15 cellular contexts compared by ENCODE assay signal in genomic region chr11:1051356-1052132, GRCh38. TPM values are rescaled to one million over a fixed set of nuclear protein-coding genes. Genes with fewer than 3 reads are reported as not detected.
DNase-seq lines count a peak whose midpoint lies in the region; ATAC-seq, FAIRE-seq and TF ChIP-seq lines count a peak whose summit lies in the region.
"Had no signal": no experiment of that assay in that cellular context is flagged by ENCODE, and none has a peak within 500 bp of the region (broad histone marks: within the 10 kb centered on the region; RNA-seq: fewer than 3 reads in every experiment).

No MANE protein-coding gene starts in this region.

- H2BK20ac ChIP-seq in H9 (ENCODE audit: low read depth, low read length, poor library complexity, severe bottlenecking): no peak overlapping the region

- H2BK15ac ChIP-seq in H9 (ENCODE audit: low read depth, low read length): no peak overlapping the region

- WGBS in A549 (ENCODE audit: missing lambda C conversion rate): 57% methylated on average over 4 of the region's 15 CpGs
- WGBS in H9 (ENCODE audit: extremely low coverage, insufficient read length, low lambda C conversion rate): no CpG with 5 or more reads among the region's 15 CpGs

- no peak overlapping the region for H2BK12ac ChIP-seq in H9 (ENCODE audit: insufficient read length, low read depth, low read length)

- no peaks in the 10 kb centered on the region for H3K79me2 ChIP-seq in H9 (ENCODE audit: insufficient read depth, low read length)

- H3K27ac ChIP-seq in A549: peak overlapping the region; percentile 30 to 81; a peak in 5 of 6 replicates
- H3K27ac ChIP-seq in H9 (ENCODE audit: insufficient read length, low read depth, low read length): no peak overlapping the region
- H3K27ac ChIP-seq in lower lobe of right lung: no peak overlapping the region
- H3K27ac ChIP-seq: left lung had no signal

- no peaks in the 10 kb centered on the region for H3K36me3 ChIP-seq in lower lobe of right lung
- no peaks in the 10 kb centered on the region for H3K36me3 ChIP-seq in BE2C
- H3K36me3 ChIP-seq: left lung had no signal

- H2AFZ ChIP-seq in H9 (ENCODE audit: low read length): no peak overlapping the region

- H3K9ac ChIP-seq in H9 (ENCODE audit: extremely low read depth, insufficient read length, low read length): no peak overlapping the region

- H3K27me3 ChIP-seq in H9 (ENCODE audit: insufficient read depth, low read length) (no peaks in the 10 kb centered on the region), lower lobe of right lung (ENCODE audit: low read depth) (peaks cover 51% of the 10 kb centered on the region), BE2C (no peaks in the 10 kb centered on the region)

- H3K4me3 ChIP-seq in A549 (no peak overlapping the region), lower lobe of right lung (no peak overlapping the region), BE2C (ENCODE audit: low read depth, low read length) (no peak overlapping the region)
- H3K4me3 ChIP-seq: left lung had no signal

- H2BK120ac ChIP-seq in H9 (ENCODE audit: low read depth, low read length, poor library complexity, severe bottlenecking): no peak overlapping the region

- intact Hi-C loops in lower lobe of right lung (cut with DNase I): no loop called here

- no peak overlapping the region for H4K8ac ChIP-seq in H9 (replicated peaks; ENCODE audit: insufficient read length, low read depth, low read length)

- no peak overlapping the region for H3K23ac ChIP-seq in H9 (ENCODE audit: insufficient read length, low read depth, low read length)

- H3K4me3 Mint-ChIP-seq in H9 (no peak overlapping the region), WTC11 (no peak overlapping the region), glutamatergic neuron (ENCODE audit: unreplicated experiment) (no peak overlapping the region)
- H3K4me3 Mint-ChIP-seq: naive B cell had no signal

- TF ChIP-seq CTCF in A549 (IDR thresholded peaks at IDR 0.05): no peak; the same call in 2 of the 3 replicates
- no peak; the same call in 2 of the 3 replicates for TF ChIP-seq CTCF in H9 (conservative IDR thresholded peaks at IDR 0.05)
- no peak for TF ChIP-seq CTCF in WTC11 (IDR thresholded peaks at IDR 0.05)
- TF ChIP-seq CTCF in lower lobe of right lung (IDR thresholded peaks at IDR 0.05): no peak
- no peak for TF ChIP-seq CTCF in BE2C (IDR thresholded peaks at IDR 0.05; ENCODE audit: low read depth, low read length)
- TF ChIP-seq CTCF in glutamatergic neuron (IDR thresholded peaks at IDR 0.05; ENCODE audit: partially characterized antibody, unreplicated experiment): no peak

- peak in 1 of 2 experiments; percentile 3; a peak in 3 of 6 replicates for ATAC-seq in A549
- no peak for ATAC-seq in WTC11
- no peak for ATAC-seq in lower lobe of right lung
- ATAC-seq in GM21367 (IDR thresholded peaks at IDR 0.05; ENCODE audit: unreplicated experiment): no peak

- no peak for TF ChIP-seq EP300 in A549 (IDR thresholded peaks at IDR 0.05)

- no peak overlapping the region for H2BK5ac ChIP-seq in H9 (ENCODE audit: insufficient read length, low read length)

- no peak overlapping the region for H4K5ac ChIP-seq in H9 (ENCODE audit: insufficient read length, low read depth, low read length)

- H3K36me3 Mint-ChIP-seq in H9 (ENCODE audit: insufficient read depth in 1 of 3, low read depth in 3 of 3) (no peaks in the 10 kb centered on the region; a peak in 1 of 7 replicates), WTC11 (no peaks in the 10 kb centered on the region), glutamatergic neuron (ENCODE audit: unreplicated experiment) (no peaks in the 10 kb centered on the region)
- H3K36me3 Mint-ChIP-seq: naive B cell had no signal

- H3K4me1 ChIP-seq in A549 (peaks cover 43% of the 10 kb centered on the region), H9 (ENCODE audit: insufficient read depth, low read length) (no peaks in the 10 kb centered on the region), lower lobe of right lung (peaks cover 18% of the 10 kb centered on the region), BE2C (no peaks in the 10 kb centered on the region)
- H3K4me1 ChIP-seq: Caco-2 had no signal

- H3K14ac ChIP-seq in H9 (ENCODE audit: insufficient read depth, low read length): no peak overlapping the region; the same call in 1 of the 2 replicates

- H3K9me3 Mint-ChIP-seq in H9: no peaks in the 10 kb centered on the region
- no peaks in the 10 kb centered on the region for H3K9me3 Mint-ChIP-seq in WTC11
- peaks cover 2% of the 10 kb centered on the region for H3K9me3 Mint-ChIP-seq in glutamatergic neuron (ENCODE audit: unreplicated experiment)
- H3K9me3 Mint-ChIP-seq: naive B cell had no signal

- H3K56ac ChIP-seq in H9 (ENCODE audit: insufficient read length, low read depth, low read length): no peak overlapping the region

- no peak overlapping the region for H4K91ac ChIP-seq in H9 (ENCODE audit: insufficient read length, low read depth, low read length)

- H3K79me1 ChIP-seq in H9 (ENCODE audit: insufficient read depth, low read depth, low read length, poor library complexity, severe bottlenecking): no peaks in the 10 kb centered on the region

- no peak for FAIRE-seq in A549 (lab: Jason Lieb, UNC)
- FAIRE-seq: endometrium had no signal

- H4K20me1 ChIP-seq in H9 (ENCODE audit: control insufficient read depth, insufficient read depth, insufficient read length): no peaks in the 10 kb centered on the region

- no peak overlapping the region for H3T11ph ChIP-seq in H9 (ENCODE audit: low read length)

- no peak for DNase-seq in A549 (ENCODE audit: low read depth in 1 of 2, low spot score in 1 of 2)
- DNase-seq in H9: no peak
- DNase-seq in WTC11 (ENCODE audit: low spot score): no peak
- DNase-seq in lower lobe of right lung: peak; percentile 39
- no peak for DNase-seq in BE2C
- DNase-seq in glutamatergic neuron: no peak
- DNase-seq in NCI-H2227 (lab: John Stamatoyannopoulos, UW; ENCODE audit: unreplicated experiment): no peak

- H3K9me3 ChIP-seq in A549: no peaks in the 10 kb centered on the region
- H3K9me3 ChIP-seq in H9 (ENCODE audit: control insufficient read depth, low read depth, low read length): no peaks in the 10 kb centered on the region
- no peaks in the 10 kb centered on the region for H3K9me3 ChIP-seq in lower lobe of right lung
- no peaks in the 10 kb centered on the region for H3K9me3 ChIP-seq in BE2C
- H3K9me3 ChIP-seq: Caco-2, left lung had no signal

- peak overlapping the region; percentile 21 for H3K18ac ChIP-seq in H9 (ENCODE audit: insufficient read length, low read depth, low read length)

- no peak overlapping the region for H3K27ac Mint-ChIP-seq in H9
- H3K27ac Mint-ChIP-seq in WTC11: no peak overlapping the region
- no peak overlapping the region for H3K27ac Mint-ChIP-seq in glutamatergic neuron (ENCODE audit: unreplicated experiment)

- CTCF ChIA-PET in A549 (lab: Yijun Ruan, JAX): interaction anchor here (0.7 to 3.9 kb wide), 44 partner anchors 9 to 208 kb away, joined by 3 to 40 read pairs (median 8); partner anchors contain the start of genes AP2A2, MUC2, MUC6 and TSPAN4
- CTCF ChIA-PET in WTC11 (lab: Charles Lee): interaction anchor here (0.6 to 2.1 kb wide), 35 partner anchors 9 to 494 kb away, joined by 3 to 18 read pairs (median 4); partner anchors contain the start of genes AP2A2, CHID1, MUC2 and MUC6

- POLR2A ChIA-PET in A549 (lab: Yijun Ruan, JAX) (no interaction called here), WTC11 (lab: Charles Lee) (interaction anchor here (0.5 to 0.6 kb wide), 2 partner anchors 318 to 615 kb away, joined by 3 read pairs; no protein-coding TSS in a partner anchor)

- H3K27me3 Mint-ChIP-seq in H9 (ENCODE audit: low read depth) (peaks cover 8% of the 10 kb centered on the region), WTC11 (ENCODE audit: low read depth) (peaks cover 3% of the 10 kb centered on the region; the same call in 1 of the 2 replicates), glutamatergic neuron (ENCODE audit: unreplicated experiment) (no peaks in the 10 kb centered on the region)

- H3K4me1 Mint-ChIP-seq in H9 (peaks cover 0 to 5% of the 10 kb centered on the region in 2 experiments; a peak in 2 of 4 replicates), WTC11 (no peaks in the 10 kb centered on the region), glutamatergic neuron (ENCODE audit: low read depth, unreplicated experiment) (peaks cover 2% of the 10 kb centered on the region)

- H2AK5ac ChIP-seq in H9 (ENCODE audit: insufficient read length, low read length): no peak overlapping the region

- no peak for TF ChIP-seq POLR2A in A549 (IDR thresholded peaks at IDR 0.05; ENCODE audit: low read length)

- TF ChIP-seq RAD21 in A549 (conservative IDR thresholded peaks at IDR 0.05 in 1 of 2, IDR thresholded peaks at IDR 0.05 in 1 of 2): no peak

- H3K4ac ChIP-seq in H9 (ENCODE audit: low read depth, low read length): no peak overlapping the region

- no peak overlapping the region; the same call in 1 of the 3 replicates for H3K4me2 ChIP-seq in A549
- no peak overlapping the region for H3K4me2 ChIP-seq in H9 (ENCODE audit: insufficient read depth, insufficient read length, low read length)

- H3K23me2 ChIP-seq in H9 (ENCODE audit: insufficient read length, low read depth, low read length, poor library complexity, severe bottlenecking): no peaks in the 10 kb centered on the region

TF ChIP-seq in A549, 52 proteins besides CTCF, POLR2A, EP300 and RAD21 (continues in another document):
- TF ChIP-seq BHLHE40 (IDR thresholded peaks at IDR 0.05; ENCODE audit: low read depth, low read length): no peak
- no peak for TF ChIP-seq RFX5 (IDR thresholded peaks at IDR 0.05)

TF ChIP-seq in WTC11, 78 proteins besides CTCF, POLR2A, EP300 and RAD21 (continues in another document):
- 0 out of 2 replicates have a peak, but pooled peaks have one; percentile 8 for TF ChIP-seq FOXK1 (CRISPR knock-in tag; IDR thresholded peaks at IDR 0.05)

RNA-seq across cellular contexts. Expression of gene MUC6, which starts 15.0 kb away (rescaled TPM):
- polyA plus RNA-seq in A549 (2011; rRNA removed): not detected in 2 replicates
- not detected in 2 replicates for polyA plus RNA-seq in A549 (2012; cell fraction: cytosol; rRNA removed)
- polyA plus RNA-seq in A549 (2012; cell fraction: nucleus; rRNA removed): under 0.01 TPM in 1 of 2 replicates, not detected in the other
- not detected in 3 replicates for polyA plus RNA-seq in A549 (2017; fragmentation: RNase III; extraction: RNeasy Plus Mini Kit Qiagen cat#74134 plus additional on column Dnase treatment)
- 0.08 TPM in 1 of 2 replicates, not detected in the other for polyA minus RNA-seq in A549 (2011; rRNA and poly(A)+ RNA removed)
- not detected in 2 replicates for total RNA-seq in H9 (2021)
- 0.05 to 0.13 TPM (median 0.07 TPM) in 3 replicates for total RNA-seq in WTC11 (2021)
- total RNA-seq in lower lobe of right lung: 0.09 TPM
- polyA plus RNA-seq in BE2C (2012; ENCODE audit: insufficient read depth, insufficient read length, low read depth): 0.54 TPM
- not detected for total RNA-seq in glutamatergic neuron (ENCODE audit: unreplicated experiment)
- total RNA-seq: Caco-2, fibroblast of villous mesenchyme, G401, left lung had no signal
- polyA plus RNA-seq: AG04450 had no signal

RNA-seq across cellular contexts. Expression of gene MUC2, which starts 23.1 kb away (rescaled TPM):
- 0.01 and 0.04 TPM in 2 replicates for polyA plus RNA-seq in A549 (2011; rRNA removed)
- polyA plus RNA-seq in A549 (2012; cell fraction: cytosol; rRNA removed): 0.01 TPM in 2 replicates
- polyA plus RNA-seq in A549 (2012; cell fraction: nucleus; rRNA removed): 0.29 and 0.90 TPM in 2 replicates
- polyA plus RNA-seq in A549 (2017; fragmentation: RNase III; extraction: RNeasy Plus Mini Kit Qiagen cat#74134 plus additional on column Dnase treatment): 0.03 TPM in 3 replicates
- 0.04 and 0.05 TPM in 2 replicates for polyA minus RNA-seq in A549 (2011; rRNA and poly(A)+ RNA removed)
- not detected in 2 replicates for total RNA-seq in H9 (2021)
- 0.07 to 0.60 TPM (median 0.22 TPM) in 3 replicates for total RNA-seq in WTC11 (2021)
- not detected for total RNA-seq in lower lobe of right lung
- not detected for polyA plus RNA-seq in BE2C (2012; ENCODE audit: insufficient read depth, insufficient read length, low read depth)
- total RNA-seq in glutamatergic neuron (ENCODE audit: unreplicated experiment): not detected
- total RNA-seq: fibroblast of villous mesenchyme, G401, left lung had no signal
- polyA plus RNA-seq: AG04450 had no signal

Comparison
In these comparisons a context has a peak if more than half of its experiments do, and no peak if none do; other contexts are left out.
1. H3K27ac ChIP-seq: peak in A549 (2 of 2); none in H9 (single experiment) and lower lobe of right lung (single experiment).